2 cellular contexts compared by ENCODE assay signal in the genomic region with DNA sequence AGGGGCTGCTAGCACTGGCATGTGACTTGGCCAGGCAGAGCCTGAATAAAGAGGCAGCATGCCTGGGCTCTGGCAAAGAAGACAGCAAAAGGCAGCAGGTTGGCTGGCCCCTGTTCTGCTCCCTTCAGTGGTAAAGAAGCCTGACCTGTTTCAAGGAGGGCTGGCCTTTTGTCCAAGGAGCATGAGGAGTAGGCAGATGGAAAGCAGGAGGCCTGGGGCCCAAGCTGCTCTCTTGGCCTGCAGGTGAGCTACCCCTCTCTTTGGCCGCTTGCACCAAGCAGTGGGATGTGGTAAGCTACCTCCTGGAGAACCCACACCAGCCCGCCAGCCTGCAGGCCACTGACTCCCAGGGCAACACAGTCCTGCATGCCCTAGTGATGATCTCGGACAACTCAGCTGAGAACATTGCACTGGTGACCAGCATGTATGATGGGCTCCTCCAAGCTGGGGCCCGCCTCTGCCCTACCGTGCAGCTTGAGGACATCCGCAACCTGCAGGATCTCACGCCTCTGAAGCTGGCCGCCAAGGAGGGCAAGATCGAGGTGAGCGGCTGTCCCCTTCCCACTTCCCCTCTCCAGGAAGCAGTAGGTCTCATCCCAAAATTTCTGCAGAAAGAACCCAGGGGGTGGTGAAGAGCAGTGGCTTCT.
A peak's percentile ranks its signal among the peaks of the same experiment; 100 is the strongest.
TF ChIP-seq lines count a peak whose summit lies in the region.

No MANE protein-coding gene starts in this region.

TF ChIP-seq in K562, 482 proteins besides CTCF, POLR2A, EP300 and RAD21:
- TF ChIP-seq HSF4 (CRISPR knock-in tag; IDR thresholded peaks at IDR 0.05; ENCODE audit: borderline replicate concordance) (no peak), POLR2G (IDR thresholded peaks at IDR 0.05; ENCODE audit: low read depth, low read length) (peak; percentile 24; the same call in 1 of the 2 replicates), HDGF (IDR thresholded peaks at IDR 0.05) (no peak), EZH2 (IDR thresholded peaks at IDR 0.05; ENCODE audit: borderline replicate concordance, low read depth, low read length) (no peak), RBFOX2 (IDR thresholded peaks at IDR 0.05; ENCODE audit: low read depth, low read length) (peak; percentile 48), CBX1 (IDR thresholded peaks at IDR 0.05; ENCODE audit: low read depth) (no peak), EP400 (IDR thresholded peaks at IDR 0.05) (no peak), MAFG (tag; conservative IDR thresholded peaks at IDR 0.05) (no peak), EGR1 (conservative IDR thresholded peaks at IDR 0.05) (no peak), MTA1 (IDR thresholded peaks at IDR 0.05; ENCODE audit: borderline replicate concordance) (no peak), ZKSCAN3 (CRISPR knock-in tag; IDR thresholded peaks at IDR 0.05) (no peak), MYNN (IDR thresholded peaks at IDR 0.05) (no peak), MYNN (CRISPR knock-in tag; IDR thresholded peaks at IDR 0.05) (no peak), HDAC8 (tag; IDR thresholded peaks at IDR 0.05) (no peak), HCFC1 (IDR thresholded peaks at IDR 0.05; ENCODE audit: low read depth, low read length) (no peak), HOXB6 (CRISPR knock-in tag; IDR thresholded peaks at IDR 0.05; ENCODE audit: borderline replicate concordance) (no peak)
- TF ChIP-seq, protein P1, sequence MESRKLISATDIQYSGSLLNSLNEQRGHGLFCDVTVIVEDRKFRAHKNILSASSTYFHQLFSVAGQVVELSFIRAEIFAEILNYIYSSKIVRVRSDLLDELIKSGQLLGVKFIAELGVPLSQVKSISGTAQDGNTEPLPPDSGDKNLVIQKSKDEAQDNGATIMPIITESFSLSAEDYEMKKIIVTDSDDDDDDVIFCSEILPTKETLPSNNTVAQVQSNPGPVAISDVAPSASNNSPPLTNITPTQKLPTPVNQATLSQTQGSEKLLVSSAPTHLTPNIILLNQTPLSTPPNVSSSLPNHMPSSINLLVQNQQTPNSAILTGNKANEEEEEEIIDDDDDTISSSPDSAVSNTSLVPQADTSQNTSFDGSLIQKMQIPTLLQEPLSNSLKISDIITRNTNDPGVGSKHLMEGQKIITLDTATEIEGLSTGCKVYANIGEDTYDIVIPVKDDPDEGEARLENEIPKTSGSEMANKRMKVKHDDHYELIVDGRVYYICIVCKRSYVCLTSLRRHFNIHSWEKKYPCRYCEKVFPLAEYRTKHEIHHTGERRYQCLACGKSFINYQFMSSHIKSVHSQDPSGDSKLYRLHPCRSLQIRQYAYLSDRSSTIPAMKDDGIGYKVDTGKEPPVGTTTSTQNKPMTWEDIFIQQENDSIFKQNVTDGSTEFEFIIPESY (CRISPR knock-in tag; IDR thresholded peaks at IDR 0.05) = peak; percentile 50; the same call in 1 of the 2 replicates
- TF ChIP-seq, protein P2, sequence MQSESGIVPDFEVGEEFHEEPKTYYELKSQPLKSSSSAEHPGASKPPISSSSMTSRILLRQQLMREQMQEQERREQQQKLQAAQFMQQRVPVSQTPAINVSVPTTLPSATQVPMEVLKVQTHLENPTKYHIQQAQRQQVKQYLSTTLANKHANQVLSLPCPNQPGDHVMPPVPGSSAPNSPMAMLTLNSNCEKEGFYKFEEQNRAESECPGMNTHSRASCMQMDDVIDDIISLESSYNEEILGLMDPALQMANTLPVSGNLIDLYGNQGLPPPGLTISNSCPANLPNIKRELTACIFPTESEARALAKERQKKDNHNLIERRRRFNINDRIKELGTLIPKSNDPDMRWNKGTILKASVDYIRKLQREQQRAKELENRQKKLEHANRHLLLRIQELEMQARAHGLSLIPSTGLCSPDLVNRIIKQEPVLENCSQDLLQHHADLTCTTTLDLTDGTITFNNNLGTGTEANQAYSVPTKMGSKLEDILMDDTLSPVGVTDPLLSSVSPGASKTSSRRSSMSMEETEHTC (IDR thresholded peaks at IDR 0.05) = no peak
- TF ChIP-seq, protein P3, sequence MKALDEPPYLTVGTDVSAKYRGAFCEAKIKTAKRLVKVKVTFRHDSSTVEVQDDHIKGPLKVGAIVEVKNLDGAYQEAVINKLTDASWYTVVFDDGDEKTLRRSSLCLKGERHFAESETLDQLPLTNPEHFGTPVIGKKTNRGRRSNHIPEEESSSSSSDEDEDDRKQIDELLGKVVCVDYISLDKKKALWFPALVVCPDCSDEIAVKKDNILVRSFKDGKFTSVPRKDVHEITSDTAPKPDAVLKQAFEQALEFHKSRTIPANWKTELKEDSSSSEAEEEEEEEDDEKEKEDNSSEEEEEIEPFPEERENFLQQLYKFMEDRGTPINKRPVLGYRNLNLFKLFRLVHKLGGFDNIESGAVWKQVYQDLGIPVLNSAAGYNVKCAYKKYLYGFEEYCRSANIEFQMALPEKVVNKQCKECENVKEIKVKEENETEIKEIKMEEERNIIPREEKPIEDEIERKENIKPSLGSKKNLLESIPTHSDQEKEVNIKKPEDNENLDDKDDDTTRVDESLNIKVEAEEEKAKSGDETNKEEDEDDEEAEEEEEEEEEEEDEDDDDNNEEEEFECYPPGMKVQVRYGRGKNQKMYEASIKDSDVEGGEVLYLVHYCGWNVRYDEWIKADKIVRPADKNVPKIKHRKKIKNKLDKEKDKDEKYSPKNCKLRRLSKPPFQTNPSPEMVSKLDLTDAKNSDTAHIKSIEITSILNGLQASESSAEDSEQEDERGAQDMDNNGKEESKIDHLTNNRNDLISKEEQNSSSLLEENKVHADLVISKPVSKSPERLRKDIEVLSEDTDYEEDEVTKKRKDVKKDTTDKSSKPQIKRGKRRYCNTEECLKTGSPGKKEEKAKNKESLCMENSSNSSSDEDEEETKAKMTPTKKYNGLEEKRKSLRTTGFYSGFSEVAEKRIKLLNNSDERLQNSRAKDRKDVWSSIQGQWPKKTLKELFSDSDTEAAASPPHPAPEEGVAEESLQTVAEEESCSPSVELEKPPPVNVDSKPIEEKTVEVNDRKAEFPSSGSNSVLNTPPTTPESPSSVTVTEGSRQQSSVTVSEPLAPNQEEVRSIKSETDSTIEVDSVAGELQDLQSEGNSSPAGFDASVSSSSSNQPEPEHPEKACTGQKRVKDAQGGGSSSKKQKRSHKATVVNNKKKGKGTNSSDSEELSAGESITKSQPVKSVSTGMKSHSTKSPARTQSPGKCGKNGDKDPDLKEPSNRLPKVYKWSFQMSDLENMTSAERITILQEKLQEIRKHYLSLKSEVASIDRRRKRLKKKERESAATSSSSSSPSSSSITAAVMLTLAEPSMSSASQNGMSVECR (CRISPR knock-in tag; IDR thresholded peaks at IDR 0.05) = no peak
- TF ChIP-seq, protein P4, sequence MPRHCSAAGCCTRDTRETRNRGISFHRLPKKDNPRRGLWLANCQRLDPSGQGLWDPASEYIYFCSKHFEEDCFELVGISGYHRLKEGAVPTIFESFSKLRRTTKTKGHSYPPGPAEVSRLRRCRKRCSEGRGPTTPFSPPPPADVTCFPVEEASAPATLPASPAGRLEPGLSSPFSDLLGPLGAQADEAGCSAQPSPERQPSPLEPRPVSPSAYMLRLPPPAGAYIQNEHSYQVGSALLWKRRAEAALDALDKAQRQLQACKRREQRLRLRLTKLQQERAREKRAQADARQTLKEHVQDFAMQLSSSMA (CRISPR knock-in tag; IDR thresholded peaks at IDR 0.05) = no peak

TF ChIP-seq in H1, 55 proteins besides CTCF, POLR2A, EP300 and RAD21:
- TF ChIP-seq SAP30 (IDR thresholded peaks at IDR 0.05; ENCODE audit: insufficient read depth, insufficient replicate concordance, low read length) = no peak
- no peak for TF ChIP-seq NRF1 (IDR thresholded peaks at IDR 0.05; ENCODE audit: low read depth, low read length)
- TF ChIP-seq KDM4A (IDR thresholded peaks at IDR 0.05; ENCODE audit: low read depth, low read length, severe bottlenecking) = no peak
- no peak for TF ChIP-seq FOSL1 (IDR thresholded peaks at IDR 0.05; ENCODE audit: insufficient read depth, low read depth, low read length)
- TF ChIP-seq TBP (IDR thresholded peaks at IDR 0.05; ENCODE audit: low read depth, low read length) = no peak
- TF ChIP-seq BRCA1 (IDR thresholded peaks at IDR 0.05; ENCODE audit: low read depth, low read length) = no peak
- no peak for TF ChIP-seq PHF8 (conservative IDR thresholded peaks at IDR 0.05; ENCODE audit: low read depth, low read length)
- TF ChIP-seq TAF1 (IDR thresholded peaks at IDR 0.05; ENCODE audit: low read depth, low read length) = no peak
- TF ChIP-seq, protein P5, sequence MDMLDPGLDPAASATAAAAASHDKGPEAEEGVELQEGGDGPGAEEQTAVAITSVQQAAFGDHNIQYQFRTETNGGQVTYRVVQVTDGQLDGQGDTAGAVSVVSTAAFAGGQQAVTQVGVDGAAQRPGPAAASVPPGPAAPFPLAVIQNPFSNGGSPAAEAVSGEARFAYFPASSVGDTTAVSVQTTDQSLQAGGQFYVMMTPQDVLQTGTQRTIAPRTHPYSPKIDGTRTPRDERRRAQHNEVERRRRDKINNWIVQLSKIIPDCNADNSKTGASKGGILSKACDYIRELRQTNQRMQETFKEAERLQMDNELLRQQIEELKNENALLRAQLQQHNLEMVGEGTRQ (IDR thresholded peaks at IDR 0.05; ENCODE audit: low read length) = no peak
- TF ChIP-seq HDAC2 (IDR thresholded peaks at IDR 0.05; ENCODE audit: borderline replicate concordance in 1 of 2, low read depth in 2 of 2, low read length in 2 of 2) = no peak
- no peak for TF ChIP-seq EGR1 (IDR thresholded peaks at IDR 0.05; ENCODE audit: borderline replicate concordance, low read depth, low read length)
- no peak for TF ChIP-seq GABPA (IDR thresholded peaks at IDR 0.05; ENCODE audit: borderline replicate concordance, insufficient read depth, low read length)
- TF ChIP-seq RBBP5 (IDR thresholded peaks at IDR 0.05; ENCODE audit: borderline replicate concordance, low read depth, low read length) = no peak
- no peak for TF ChIP-seq TAF7 (optimal IDR thresholded peaks at IDR 0.05; ENCODE audit: borderline replicate concordance, low read depth, low read length)
